Comparison of ENCODE assay signal across 13 cellular contexts in the genomic region with DNA sequence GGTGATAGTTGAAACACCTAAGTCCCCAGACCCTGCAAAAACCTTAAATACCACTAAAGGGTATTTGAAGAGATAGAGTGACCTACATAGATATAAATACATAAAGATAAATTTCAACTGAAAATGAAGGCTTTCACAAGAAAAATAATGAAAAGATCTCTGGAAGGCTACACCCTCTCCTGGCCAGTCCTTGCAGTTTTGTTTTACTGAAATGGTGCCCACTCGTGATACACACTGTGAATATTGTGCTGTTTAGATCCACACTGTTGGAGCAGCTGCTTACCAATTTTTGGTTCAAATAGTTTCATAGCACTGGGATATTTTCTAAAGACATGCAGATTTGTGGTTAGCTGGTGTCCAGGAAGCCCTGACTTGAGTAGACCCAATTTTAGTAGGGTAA. TPM values are rescaled to one million over a fixed set of nuclear protein-coding genes. Genes with fewer than 3 reads are reported as not detected.
DNase-seq lines count a peak whose midpoint lies in the region; ATAC-seq and TF ChIP-seq lines count a peak whose summit lies in the region.
"Had no signal": no experiment of that assay in that cellular context is flagged by ENCODE, and none has a peak within 500 bp of the region (broad histone marks: within the 10 kb centered on the region; RNA-seq: fewer than 3 reads in every experiment).

No MANE protein-coding gene starts in this region.

- no peak for DNase-seq in AG09309 (ENCODE audit: low read depth)
- peak; percentile 21 for DNase-seq in ELR (ENCODE audit: low read depth)
- DNase-seq in SK-MEL-5 (ENCODE audit: low read depth, low spot score) = peak; percentile 45
- peak; percentile 49 for DNase-seq in fibroblast of pulmonary artery (ENCODE audit: low read depth)
- DNase-seq in activated gamma-delta T cell treated with Interleukin-2 at 50 U/mL for 16 hours = no peak
- DNase-seq in NCI-H2029 treated with DMSO at 0.1 percent for 48 hours (lab: John Stamatoyannopoulos, UW) = no peak
- DNase-seq: adrenal gland, HCEC 1CT, KG1, right lobe of liver, stomach had no signal

- ATAC-seq in HG03045 (IDR thresholded peaks at IDR 0.05; ENCODE audit: unreplicated experiment) (no peak), GM18873 (IDR thresholded peaks at IDR 0.05; ENCODE audit: low FRiP score, unreplicated experiment) (no peak)
- ATAC-seq: right lobe of liver had no signal

- in situ Hi-C loops in SK-MEL-5 (cut with HindIII; ENCODE audit: low pct_unique_long_range_greater_than_20kb, low sequenced_read_pairs) = no loop called here

- no peak overlapping the region for H3K4me3 ChIP-seq in AG09309 (ENCODE audit: control insufficient read depth, low read depth, low read length)
- peak overlapping the region; percentile 79 for H3K4me3 ChIP-seq in fibroblast of pulmonary artery (replicated peaks; ENCODE audit: low read depth, low read length)
- H3K4me3 ChIP-seq: right lobe of liver, stomach had no signal

- TF ChIP-seq CTCF in AG09309 (IDR thresholded peaks at IDR 0.05; ENCODE audit: control insufficient read depth, insufficient read depth, low read depth, low read length, missing control alignments) (peak; percentile 35), fibroblast of pulmonary artery (IDR thresholded peaks at IDR 0.05; ENCODE audit: low read length, missing control alignments) (peak; percentile 48)

RNA-seq across cellular contexts. Expression of a gene that starts 31.5 kb away (rescaled TPM):
- total RNA-seq in SK-MEL-5 (2014; rRNA removed; shearing (Covaris generic)) = 58.5 and 103 TPM in 2 replicates
- 104 and 118 TPM in 2 replicates for polyA plus RNA-seq in SK-MEL-5 (2015; cell fraction: cytosol; rRNA removed)
- 14.5 and 19.9 TPM in 2 replicates for polyA plus RNA-seq in SK-MEL-5 (2015; cell fraction: nucleus; rRNA removed)

RNA-seq across cellular contexts. Expression of a gene that starts 39.1 kb away (rescaled TPM):
- total RNA-seq in SK-MEL-5 (2014; rRNA removed; shearing (Covaris generic)) = not detected in 2 replicates
- polyA plus RNA-seq in SK-MEL-5 (2015; cell fraction: cytosol; rRNA removed) = not detected in 2 replicates
- polyA plus RNA-seq in SK-MEL-5 (2015; cell fraction: nucleus; rRNA removed) = not detected in 2 replicates
- total RNA-seq: right lobe of liver had no signal

RNA-seq across cellular contexts. Expression of a gene that starts 49.1 kb away (rescaled TPM):
- total RNA-seq in SK-MEL-5 (2014; rRNA removed; shearing (Covaris generic)) = 14.7 and 17.0 TPM in 2 replicates
- polyA plus RNA-seq in SK-MEL-5 (2015; cell fraction: cytosol; rRNA removed) = 41.5 and 45.8 TPM in 2 replicates
- 53.1 and 63.5 TPM in 2 replicates for polyA plus RNA-seq in SK-MEL-5 (2015; cell fraction: nucleus; rRNA removed)

Comparison
In these comparisons a context has a peak if more than half of its experiments do, and no peak if none do; other contexts are left out.
1. DNase-seq: peak in ELR (single experiment), SK-MEL-5 (single experiment) and fibroblast of pulmonary artery (single experiment); none in AG09309 (single experiment), activated gamma-delta T cell treated with Interleukin-2 at 50 U/mL for 16 hours (single experiment) and NCI-H2029 treated with DMSO at 0.1 percent for 48 hours (single experiment).